1 cellular context compared by ENCODE assay signal in the genomic region with DNA sequence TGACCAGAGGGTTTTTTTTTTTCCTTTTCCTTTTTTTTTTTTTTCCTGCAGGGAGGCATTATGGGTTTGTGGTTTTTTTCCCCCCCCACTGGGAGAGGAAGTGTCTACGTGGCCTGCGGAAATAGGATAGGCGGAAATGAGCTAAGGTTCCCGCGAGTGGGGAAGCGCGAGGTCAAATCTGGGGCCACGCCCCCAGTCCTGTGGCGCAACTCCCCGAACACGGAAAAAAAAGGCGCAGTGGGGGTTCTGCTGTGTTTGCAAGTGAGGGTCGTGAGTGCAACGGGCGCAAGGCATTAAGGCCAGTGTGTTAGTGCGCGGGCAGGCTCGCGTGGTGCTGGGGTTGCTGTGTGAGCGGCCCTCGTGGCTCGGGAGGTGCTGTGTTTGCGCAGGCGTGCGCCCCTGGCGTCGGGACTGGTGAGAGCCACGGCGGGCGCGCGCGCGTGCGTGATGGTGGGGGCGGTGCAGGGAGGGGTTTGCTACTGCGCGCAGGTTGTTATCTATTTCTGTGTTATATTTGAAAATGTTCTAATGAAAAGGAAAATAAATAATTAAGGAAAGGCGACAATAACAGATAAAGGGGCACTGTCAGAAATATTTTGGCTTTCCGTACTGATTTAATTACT.
TF ChIP-seq lines count a peak whose summit lies in the region.

No MANE protein-coding gene starts in this region.

TF ChIP-seq in H1, 55 proteins besides CTCF, POLR2A, EP300 and RAD21:
- peak in 1 of 2 experiments; percentile 82; a peak in 2 of 4 replicates for TF ChIP-seq HDAC2 (IDR thresholded peaks at IDR 0.05; ENCODE audit: borderline replicate concordance in 1 of 2, low read depth in 2 of 2, low read length in 2 of 2)
- no peak for TF ChIP-seq ZNF274 (IDR thresholded peaks at IDR 0.05; ENCODE audit: borderline replicate concordance, extremely low read depth, low read length)
- no peak for TF ChIP-seq GTF2F1 (IDR thresholded peaks at IDR 0.05; ENCODE audit: borderline replicate concordance, low read depth, low read length)
- TF ChIP-seq, protein P1, sequence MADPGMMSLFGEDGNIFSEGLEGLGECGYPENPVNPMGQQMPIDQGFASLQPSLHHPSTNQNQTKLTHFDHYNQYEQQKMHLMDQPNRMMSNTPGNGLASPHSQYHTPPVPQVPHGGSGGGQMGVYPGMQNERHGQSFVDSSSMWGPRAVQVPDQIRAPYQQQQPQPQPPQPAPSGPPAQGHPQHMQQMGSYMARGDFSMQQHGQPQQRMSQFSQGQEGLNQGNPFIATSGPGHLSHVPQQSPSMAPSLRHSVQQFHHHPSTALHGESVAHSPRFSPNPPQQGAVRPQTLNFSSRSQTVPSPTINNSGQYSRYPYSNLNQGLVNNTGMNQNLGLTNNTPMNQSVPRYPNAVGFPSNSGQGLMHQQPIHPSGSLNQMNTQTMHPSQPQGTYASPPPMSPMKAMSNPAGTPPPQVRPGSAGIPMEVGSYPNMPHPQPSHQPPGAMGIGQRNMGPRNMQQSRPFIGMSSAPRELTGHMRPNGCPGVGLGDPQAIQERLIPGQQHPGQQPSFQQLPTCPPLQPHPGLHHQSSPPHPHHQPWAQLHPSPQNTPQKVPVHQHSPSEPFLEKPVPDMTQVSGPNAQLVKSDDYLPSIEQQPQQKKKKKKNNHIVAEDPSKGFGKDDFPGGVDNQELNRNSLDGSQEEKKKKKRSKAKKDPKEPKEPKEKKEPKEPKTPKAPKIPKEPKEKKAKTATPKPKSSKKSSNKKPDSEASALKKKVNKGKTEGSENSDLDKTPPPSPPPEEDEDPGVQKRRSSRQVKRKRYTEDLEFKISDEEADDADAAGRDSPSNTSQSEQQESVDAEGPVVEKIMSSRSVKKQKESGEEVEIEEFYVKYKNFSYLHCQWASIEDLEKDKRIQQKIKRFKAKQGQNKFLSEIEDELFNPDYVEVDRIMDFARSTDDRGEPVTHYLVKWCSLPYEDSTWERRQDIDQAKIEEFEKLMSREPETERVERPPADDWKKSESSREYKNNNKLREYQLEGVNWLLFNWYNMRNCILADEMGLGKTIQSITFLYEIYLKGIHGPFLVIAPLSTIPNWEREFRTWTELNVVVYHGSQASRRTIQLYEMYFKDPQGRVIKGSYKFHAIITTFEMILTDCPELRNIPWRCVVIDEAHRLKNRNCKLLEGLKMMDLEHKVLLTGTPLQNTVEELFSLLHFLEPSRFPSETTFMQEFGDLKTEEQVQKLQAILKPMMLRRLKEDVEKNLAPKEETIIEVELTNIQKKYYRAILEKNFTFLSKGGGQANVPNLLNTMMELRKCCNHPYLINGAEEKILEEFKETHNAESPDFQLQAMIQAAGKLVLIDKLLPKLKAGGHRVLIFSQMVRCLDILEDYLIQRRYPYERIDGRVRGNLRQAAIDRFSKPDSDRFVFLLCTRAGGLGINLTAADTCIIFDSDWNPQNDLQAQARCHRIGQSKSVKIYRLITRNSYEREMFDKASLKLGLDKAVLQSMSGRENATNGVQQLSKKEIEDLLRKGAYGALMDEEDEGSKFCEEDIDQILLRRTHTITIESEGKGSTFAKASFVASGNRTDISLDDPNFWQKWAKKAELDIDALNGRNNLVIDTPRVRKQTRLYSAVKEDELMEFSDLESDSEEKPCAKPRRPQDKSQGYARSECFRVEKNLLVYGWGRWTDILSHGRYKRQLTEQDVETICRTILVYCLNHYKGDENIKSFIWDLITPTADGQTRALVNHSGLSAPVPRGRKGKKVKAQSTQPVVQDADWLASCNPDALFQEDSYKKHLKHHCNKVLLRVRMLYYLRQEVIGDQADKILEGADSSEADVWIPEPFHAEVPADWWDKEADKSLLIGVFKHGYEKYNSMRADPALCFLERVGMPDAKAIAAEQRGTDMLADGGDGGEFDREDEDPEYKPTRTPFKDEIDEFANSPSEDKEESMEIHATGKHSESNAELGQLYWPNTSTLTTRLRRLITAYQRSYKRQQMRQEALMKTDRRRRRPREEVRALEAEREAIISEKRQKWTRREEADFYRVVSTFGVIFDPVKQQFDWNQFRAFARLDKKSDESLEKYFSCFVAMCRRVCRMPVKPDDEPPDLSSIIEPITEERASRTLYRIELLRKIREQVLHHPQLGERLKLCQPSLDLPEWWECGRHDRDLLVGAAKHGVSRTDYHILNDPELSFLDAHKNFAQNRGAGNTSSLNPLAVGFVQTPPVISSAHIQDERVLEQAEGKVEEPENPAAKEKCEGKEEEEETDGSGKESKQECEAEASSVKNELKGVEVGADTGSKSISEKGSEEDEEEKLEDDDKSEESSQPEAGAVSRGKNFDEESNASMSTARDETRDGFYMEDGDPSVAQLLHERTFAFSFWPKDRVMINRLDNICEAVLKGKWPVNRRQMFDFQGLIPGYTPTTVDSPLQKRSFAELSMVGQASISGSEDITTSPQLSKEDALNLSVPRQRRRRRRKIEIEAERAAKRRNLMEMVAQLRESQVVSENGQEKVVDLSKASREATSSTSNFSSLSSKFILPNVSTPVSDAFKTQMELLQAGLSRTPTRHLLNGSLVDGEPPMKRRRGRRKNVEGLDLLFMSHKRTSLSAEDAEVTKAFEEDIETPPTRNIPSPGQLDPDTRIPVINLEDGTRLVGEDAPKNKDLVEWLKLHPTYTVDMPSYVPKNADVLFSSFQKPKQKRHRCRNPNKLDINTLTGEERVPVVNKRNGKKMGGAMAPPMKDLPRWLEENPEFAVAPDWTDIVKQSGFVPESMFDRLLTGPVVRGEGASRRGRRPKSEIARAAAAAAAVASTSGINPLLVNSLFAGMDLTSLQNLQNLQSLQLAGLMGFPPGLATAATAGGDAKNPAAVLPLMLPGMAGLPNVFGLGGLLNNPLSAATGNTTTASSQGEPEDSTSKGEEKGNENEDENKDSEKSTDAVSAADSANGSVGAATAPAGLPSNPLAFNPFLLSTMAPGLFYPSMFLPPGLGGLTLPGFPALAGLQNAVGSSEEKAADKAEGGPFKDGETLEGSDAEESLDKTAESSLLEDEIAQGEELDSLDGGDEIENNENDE (IDR thresholded peaks at IDR 0.05; ENCODE audit: insufficient replicate concordance, low read length): no peak
- no peak for TF ChIP-seq JUN (IDR thresholded peaks at IDR 0.05; ENCODE audit: low read depth, low read length)
- TF ChIP-seq, protein P2, sequence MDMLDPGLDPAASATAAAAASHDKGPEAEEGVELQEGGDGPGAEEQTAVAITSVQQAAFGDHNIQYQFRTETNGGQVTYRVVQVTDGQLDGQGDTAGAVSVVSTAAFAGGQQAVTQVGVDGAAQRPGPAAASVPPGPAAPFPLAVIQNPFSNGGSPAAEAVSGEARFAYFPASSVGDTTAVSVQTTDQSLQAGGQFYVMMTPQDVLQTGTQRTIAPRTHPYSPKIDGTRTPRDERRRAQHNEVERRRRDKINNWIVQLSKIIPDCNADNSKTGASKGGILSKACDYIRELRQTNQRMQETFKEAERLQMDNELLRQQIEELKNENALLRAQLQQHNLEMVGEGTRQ (IDR thresholded peaks at IDR 0.05; ENCODE audit: low read length): no peak
- TF ChIP-seq, protein P3, sequence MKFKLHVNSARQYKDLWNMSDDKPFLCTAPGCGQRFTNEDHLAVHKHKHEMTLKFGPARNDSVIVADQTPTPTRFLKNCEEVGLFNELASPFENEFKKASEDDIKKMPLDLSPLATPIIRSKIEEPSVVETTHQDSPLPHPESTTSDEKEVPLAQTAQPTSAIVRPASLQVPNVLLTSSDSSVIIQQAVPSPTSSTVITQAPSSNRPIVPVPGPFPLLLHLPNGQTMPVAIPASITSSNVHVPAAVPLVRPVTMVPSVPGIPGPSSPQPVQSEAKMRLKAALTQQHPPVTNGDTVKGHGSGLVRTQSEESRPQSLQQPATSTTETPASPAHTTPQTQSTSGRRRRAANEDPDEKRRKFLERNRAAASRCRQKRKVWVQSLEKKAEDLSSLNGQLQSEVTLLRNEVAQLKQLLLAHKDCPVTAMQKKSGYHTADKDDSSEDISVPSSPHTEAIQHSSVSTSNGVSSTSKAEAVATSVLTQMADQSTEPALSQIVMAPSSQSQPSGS (IDR thresholded peaks at IDR 0.05; ENCODE audit: low read length): peak; percentile 11; the same call in 1 of the 2 replicates
- TF ChIP-seq POLR2AphosphoS5 (IDR thresholded peaks at IDR 0.05; ENCODE audit: low read depth, low read length): peak; percentile 85; the same call in 1 of the 2 replicates
- TF ChIP-seq YY1 (IDR thresholded peaks at IDR 0.05; ENCODE audit: low read depth, low read length): no peak
- 0 out of 4 replicates have a peak, but pooled peaks of 1 of the 2 experiments have one; percentile 4 for TF ChIP-seq SIN3A (conservative IDR thresholded peaks at IDR 0.05 in 1 of 2, IDR thresholded peaks at IDR 0.05 in 1 of 2; ENCODE audit: low read depth in 1 of 2, low read length in 2 of 2)
- no peak for TF ChIP-seq HDAC6 (IDR thresholded peaks at IDR 0.05; ENCODE audit: low read depth, low read length)
- TF ChIP-seq CHD1 (IDR thresholded peaks at IDR 0.05; ENCODE audit: low read depth, low read length): no peak
- TF ChIP-seq CBX5 (IDR thresholded peaks at IDR 0.05; ENCODE audit: low read depth, low read length): no peak
- TF ChIP-seq TAF7 (optimal IDR thresholded peaks at IDR 0.05; ENCODE audit: borderline replicate concordance, low read depth, low read length): peak; percentile 61
- peak; percentile 5 for TF ChIP-seq TAF1 (IDR thresholded peaks at IDR 0.05; ENCODE audit: low read depth, low read length)
- TF ChIP-seq BACH1 (IDR thresholded peaks at IDR 0.05; ENCODE audit: low read length): peak; percentile 70
- TF ChIP-seq, protein P4, sequence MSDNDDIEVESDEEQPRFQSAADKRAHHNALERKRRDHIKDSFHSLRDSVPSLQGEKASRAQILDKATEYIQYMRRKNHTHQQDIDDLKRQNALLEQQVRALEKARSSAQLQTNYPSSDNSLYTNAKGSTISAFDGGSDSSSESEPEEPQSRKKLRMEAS (IDR thresholded peaks at IDR 0.05): peak; percentile 84
- TF ChIP-seq BRCA1 (IDR thresholded peaks at IDR 0.05; ENCODE audit: low read depth, low read length): no peak
TF ChIP-seq in H1: peak in this region for 8.
